8 cellular contexts compared by ENCODE assay signal in genomic region chr3:194871864-194872668, GRCh38.
DNase-seq lines count a peak whose midpoint lies in the region; ATAC-seq and TF ChIP-seq lines count a peak whose summit lies in the region.

No MANE protein-coding gene starts in this region.

- H3K4me3 Mint-ChIP-seq in Caco-2 (ENCODE audit: unreplicated experiment) (peak overlapping the region; percentile 40), naive B cell (peak overlapping the region in 6 of 8 donors; percentile 46 to 80 (median 56))
- no peak overlapping the region for H3K4me3 Mint-ChIP-seq in activated CD4-positive, alpha-beta memory T cell treated with anti-CD3 and anti-CD28 coated beads for 36 hours

- H3K36me3 Mint-ChIP-seq in Caco-2 (ENCODE audit: insufficient read depth, unreplicated experiment) = peaks cover 7% of the 10 kb centered on the region
- no peaks in the 10 kb centered on the region for H3K36me3 Mint-ChIP-seq in naive B cell
- no peaks in the 10 kb centered on the region for H3K36me3 Mint-ChIP-seq in activated CD4-positive, alpha-beta memory T cell treated with anti-CD3 and anti-CD28 coated beads for 36 hours

- CTCF ChIA-PET in Caco-2 (lab: Charles Lee) = interaction anchor here (0.6 to 1.9 kb wide), 2 partner anchors 184 to 190 kb away, joined by 3 to 11 read pairs; no protein-coding TSS in a partner anchor
- CTCF ChIA-PET in activated CD4-positive, alpha-beta memory T cell treated with anti-CD3 and anti-CD28 coated beads for 36 hours (lab: Charles Lee) = no interaction called here

- no peaks in the 10 kb centered on the region for H3K27me3 ChIP-seq in Caco-2 (replicated peaks; ENCODE audit: control insufficient read depth, insufficient read depth, low read length)

- no TSS peak for BruUV-seq in Caco-2 (replicated peaks; lab: Mats Ljungman, UMichigan)

- H3K4me1 Mint-ChIP-seq in Caco-2 (ENCODE audit: low read depth, unreplicated experiment) (peaks cover 19% of the 10 kb centered on the region), naive B cell (peaks cover 10 to 19% (median 11%) of the 10 kb centered on the region in 3 donors)
- no peaks in the 10 kb centered on the region for H3K4me1 Mint-ChIP-seq in activated CD4-positive, alpha-beta memory T cell treated with anti-CD3 and anti-CD28 coated beads for 36 hours (ENCODE audit: low read depth)

- H3K4me3 ChIP-seq in Caco-2 (ENCODE audit: low read depth, low read length) = no peak overlapping the region
- no peak overlapping the region for H3K4me3 ChIP-seq in NB4 (ENCODE audit: low read depth, low read length)

- intact Hi-C loops in Caco-2 (cut with micrococcal nuclease; ENCODE audit: unreplicated experiment) = loop anchor here (2.0 to 10.0 kb wide), 2 partner anchors 81 to 187 kb away; partner anchors contain the start of gene FAM43A
- intact Hi-C loops in activated CD4-positive, alpha-beta memory T cell treated with anti-CD3 and anti-CD28 coated beads for 36 hours (cut with micrococcal nuclease) = no loop called here

- no peaks in the 10 kb centered on the region for H3K9me3 ChIP-seq in Caco-2

- DNase-seq in Caco-2 = peak in 1 of 2 experiments; percentile 26
- DNase-seq in NB4 (ENCODE audit: low read depth) = peak; percentile 56
- DNase-seq in ecto neural progenitor cell (ENCODE audit: low spot score) = peak; percentile 53
- no peak for DNase-seq in naive B cell
- no peak for DNase-seq in activated CD4-positive, alpha-beta memory T cell treated with anti-CD3 and anti-CD28 coated beads for 36 hours
- no peak for DNase-seq in T-helper 2 cell
- no peak for DNase-seq in AML-193 (lab: John Stamatoyannopoulos, UW)
- no peak for DNase-seq in stimulated activated naive CD4-positive, alpha-beta T cell treated with Interleukin-2 at 50 U/mL for 16 hours (lab: John Stamatoyannopoulos, UW)

- no peaks in the 10 kb centered on the region for H3K36me3 ChIP-seq in Caco-2 (ENCODE audit: control insufficient read depth, insufficient read depth, low read length)

- TF ChIP-seq CTCF in Caco-2 (IDR thresholded peaks at IDR 0.05; ENCODE audit: insufficient read depth in 1 of 2, low read depth in 1 of 2, low read length in 1 of 2, severe bottlenecking in 1 of 2, unreplicated experiment in 1 of 2) (no peak), NB4 (IDR thresholded peaks at IDR 0.05; ENCODE audit: low read depth, low read length) (no peak)

- peaks cover 28% of the 10 kb centered on the region for H3K4me1 ChIP-seq in Caco-2

- no peak for TF ChIP-seq POLR2A in NB4 (IDR thresholded peaks at IDR 0.05; ENCODE audit: extremely low read depth, insufficient read length)

- H3K27ac Mint-ChIP-seq in Caco-2 (ENCODE audit: unreplicated experiment) = peak overlapping the region; percentile 81
- H3K27ac Mint-ChIP-seq in naive B cell = peak overlapping the region in 5 of 6 donors; percentile 23 to 98 (median 65)
- H3K27ac Mint-ChIP-seq in activated CD4-positive, alpha-beta memory T cell treated with anti-CD3 and anti-CD28 coated beads for 36 hours = no peak overlapping the region

- no peaks in the 10 kb centered on the region for H3K27me3 Mint-ChIP-seq in Caco-2 (ENCODE audit: insufficient read depth, unreplicated experiment)
- peaks cover 12 to 30% (median 21%) of the 10 kb centered on the region in 3 donors for H3K27me3 Mint-ChIP-seq in naive B cell
- H3K27me3 Mint-ChIP-seq in activated CD4-positive, alpha-beta memory T cell treated with anti-CD3 and anti-CD28 coated beads for 36 hours = peaks cover 14% of the 10 kb centered on the region

- H3K9me3 Mint-ChIP-seq in Caco-2 (ENCODE audit: unreplicated experiment) (peaks cover 14% of the 10 kb centered on the region), naive B cell (peaks cover 0 to 2% (median 0%) of the 10 kb centered on the region in 7 donors)
- no peaks in the 10 kb centered on the region for H3K9me3 Mint-ChIP-seq in activated CD4-positive, alpha-beta memory T cell treated with anti-CD3 and anti-CD28 coated beads for 36 hours

- ATAC-seq in naive B cell (ENCODE audit: low read depth in 2 of 2) = peak; percentile 71 to 80

- POLR2A ChIA-PET in Caco-2 (lab: Charles Lee) = no interaction called here
- POLR2A ChIA-PET in activated CD4-positive, alpha-beta memory T cell treated with anti-CD3 and anti-CD28 coated beads for 36 hours (lab: Charles Lee) = interaction anchor here (0.5 kb wide), 1 partner anchor 91 kb away, joined by 3 read pairs; no protein-coding TSS in a partner anchor

Comparison
In these comparisons a context has a peak if more than half of its experiments do, and no peak if none do; other contexts are left out.
1. DNase-seq: peak in NB4 (single experiment) and ecto neural progenitor cell (single experiment); none in naive B cell (single experiment), activated CD4-positive, alpha-beta memory T cell treated with anti-CD3 and anti-CD28 coated beads for 36 hours (single experiment), T-helper 2 cell (0 of 5), AML-193 (0 of 2) and stimulated activated naive CD4-positive, alpha-beta T cell treated with Interleukin-2 at 50 U/mL for 16 hours (single experiment).